ENCODE assay signal across 29 cellular contexts in the genomic region with DNA sequence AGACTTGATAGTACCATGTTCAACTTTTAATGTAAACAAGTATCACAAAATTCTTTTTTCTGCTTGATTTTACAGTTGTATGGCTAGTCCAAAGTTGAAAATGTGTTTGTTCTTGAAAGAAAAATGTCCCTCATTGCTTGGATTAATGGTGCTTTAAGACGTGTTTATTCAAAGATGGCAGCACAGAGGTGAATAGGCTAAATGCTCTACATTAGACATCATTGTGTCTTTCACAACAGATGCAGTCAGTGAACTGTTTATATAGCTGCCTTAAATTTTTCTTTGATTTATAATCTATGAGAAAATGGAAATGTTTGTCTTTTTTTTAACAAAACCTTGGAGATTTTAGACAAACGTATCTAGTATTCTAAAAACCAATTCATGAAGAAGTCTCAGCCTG.
"Had no signal": no experiment of that assay in that cellular context is flagged by ENCODE, and none has a peak within 500 bp of the region (broad histone marks: within the 10 kb centered on the region; RNA-seq: fewer than 3 reads in every experiment).

No MANE protein-coding gene starts in this region.

- ATAC-seq: effector memory CD8-positive, alpha-beta T cell; heart right ventricle; left lobe of liver; mucosa of descending colon; natural killer cell treated with Interleukin-12 subunit alpha and Interleukin-12 subunit beta and Interleukin-15 and Interleukin-18, amount 100 ng/mL, for 72 hours; right lobe of liver; stimulated activated naive B cell treated with anti-CD40 and anti-IgM and Interleukin-4, amounts not matched to agents 10 μg/mL and 1 μg/mL and 100 μg/mL, for 72 hours had no signal

- H3K36me3 Mint-ChIP-seq: memory B cell; mesothelial cell of epicardium; naive B cell; natural killer cell treated with Interleukin-12 subunit alpha and Interleukin-12 subunit beta and Interleukin-15 and Interleukin-18, amount 100 ng/mL, for 72 hours; neural progenitor cell; stimulated activated naive B cell treated with anti-CD40 and anti-IgM and Interleukin-4, amounts not matched to agents 10 μg/mL and 1 μg/mL and 100 μg/mL, for 72 hours had no signal

- H3K36me3 ChIP-seq: esophagus squamous epithelium, heart right ventricle, neural progenitor cell, right lobe of liver, thoracic aorta, tibial nerve, upper lobe of left lung had no signal

- H3K4me1 Mint-ChIP-seq: memory B cell; mesothelial cell of epicardium; naive B cell; stimulated activated naive B cell treated with anti-CD40 and anti-IgM and Interleukin-4, amounts not matched to agents 10 μg/mL and 1 μg/mL and 100 μg/mL, for 72 hours had no signal

- H3K4me3 ChIP-seq: esophagus squamous epithelium, heart right ventricle, lung, mucosa of descending colon, neural progenitor cell, right lobe of liver, thoracic aorta, tibial nerve, upper lobe of left lung had no signal

- H3K27ac ChIP-seq: esophagus squamous epithelium, heart right ventricle, neural progenitor cell, parathyroid adenoma, right lobe of liver, thoracic aorta, tibial nerve, upper lobe of left lung had no signal

- H3K9ac ChIP-seq: neural progenitor cell, parathyroid adenoma had no signal

- H2AFZ ChIP-seq: neural progenitor cell, parathyroid adenoma had no signal

- H3K9me3 Mint-ChIP-seq: effector memory CD8-positive, alpha-beta T cell; memory B cell; natural killer cell treated with Interleukin-12 subunit alpha and Interleukin-12 subunit beta and Interleukin-15 and Interleukin-18, amount 100 ng/mL, for 72 hours; neural progenitor cell; stimulated activated naive B cell treated with anti-CD40 and anti-IgM and Interleukin-4, amounts not matched to agents 10 μg/mL and 1 μg/mL and 100 μg/mL, for 72 hours; stimulated activated naive CD8-positive, alpha-beta T cell treated with anti-CD3 and anti-CD28 coated beads, Interleukin-15, Interleukin-2, amounts not matched to agents 100 ng/mL and 50 ng/mL, for 24 hours had no signal

- H3K79me2 ChIP-seq: parathyroid adenoma had no signal

- H3K4me2 ChIP-seq: neural progenitor cell had no signal

- DNase-seq: cortex of kidney; effector memory CD8-positive, alpha-beta T cell; erythroblast; esophagus squamous epithelium; foreskin melanocyte; glutamatergic neuron; heart right ventricle; hypothalamus; kidney; mucosa of descending colon; naive B cell; right lobe of liver; small intestine; stimulated activated CD4-positive, alpha-beta T cell treated with anti-CD3 and anti-CD28 coated beads, Interleukin-15, amount 100 ng/mL, for 24 hours; stimulated activated CD4-positive, alpha-beta T cell treated with anti-CD3 and anti-CD28 coated beads, Interleukin-2, amount 100 ng/mL, for 48 hours; stimulated activated naive B cell treated with anti-CD40 and anti-IgM and Interleukin-4, amounts not matched to agents 10 μg/mL and 1 μg/mL and 100 μg/mL, for 72 hours; upper lobe of left lung had no signal

- FAIRE-seq: kidney, small intestine, urothelium cell line had no signal

- H3K4me1 ChIP-seq: esophagus squamous epithelium, heart right ventricle, neural progenitor cell, parathyroid adenoma, right lobe of liver, upper lobe of left lung had no signal

- H3K9me3 ChIP-seq: esophagus squamous epithelium, mucosa of descending colon, right lobe of liver, thoracic aorta, upper lobe of left lung had no signal

- H3K4me3 Mint-ChIP-seq: effector memory CD8-positive, alpha-beta T cell; memory B cell; mesothelial cell of epicardium; naive B cell; natural killer cell treated with Interleukin-12 subunit alpha and Interleukin-12 subunit beta and Interleukin-15 and Interleukin-18, amount 100 ng/mL, for 72 hours; neural progenitor cell; stimulated activated naive B cell treated with anti-CD40 and anti-IgM and Interleukin-4, amounts not matched to agents 10 μg/mL and 1 μg/mL and 100 μg/mL, for 72 hours; stimulated activated naive CD8-positive, alpha-beta T cell treated with anti-CD3 and anti-CD28 coated beads, Interleukin-15, Interleukin-2, amounts not matched to agents 100 ng/mL and 50 ng/mL, for 24 hours had no signal

- H3K27ac Mint-ChIP-seq: effector memory CD8-positive, alpha-beta T cell; memory B cell; mesothelial cell of epicardium; naive B cell; natural killer cell treated with Interleukin-12 subunit alpha and Interleukin-12 subunit beta and Interleukin-15 and Interleukin-18, amount 100 ng/mL, for 72 hours; neural progenitor cell; progenitor cell of endocrine pancreas; stimulated activated naive B cell treated with anti-CD40 and anti-IgM and Interleukin-4, amounts not matched to agents 10 μg/mL and 1 μg/mL and 100 μg/mL, for 72 hours; stimulated activated naive CD8-positive, alpha-beta T cell treated with anti-CD3 and anti-CD28 coated beads, Interleukin-15, Interleukin-2, amounts not matched to agents 100 ng/mL and 50 ng/mL, for 24 hours had no signal

- H3K27me3 ChIP-seq: esophagus squamous epithelium, heart right ventricle, neural progenitor cell, right lobe of liver, tibial nerve, upper lobe of left lung had no signal

- H3K27me3 Mint-ChIP-seq: effector memory CD8-positive, alpha-beta T cell; memory B cell; naive B cell; natural killer cell treated with Interleukin-12 subunit alpha and Interleukin-12 subunit beta and Interleukin-15 and Interleukin-18, amount 100 ng/mL, for 72 hours; progenitor cell of endocrine pancreas; stimulated activated naive B cell treated with anti-CD40 and anti-IgM and Interleukin-4, amounts not matched to agents 10 μg/mL and 1 μg/mL and 100 μg/mL, for 72 hours; stimulated activated naive CD8-positive, alpha-beta T cell treated with anti-CD3 and anti-CD28 coated beads, Interleukin-15, Interleukin-2, amounts not matched to agents 100 ng/mL and 50 ng/mL, for 24 hours had no signal
